Comparison of ENCODE assay signal across 9 cellular contexts in genomic region chr2:29962922-29963321, GRCh38. TPM values are rescaled to one million over a fixed set of nuclear protein-coding genes. Genes with fewer than 3 reads are reported as not detected.
"Had no signal": no experiment of that assay in that cellular context is flagged by ENCODE, and none has a peak within 500 bp of the region (broad histone marks: within the 10 kb centered on the region; RNA-seq: fewer than 3 reads in every experiment).

No MANE protein-coding gene starts in this region.

- DNase-seq: H7, HFFc6, KG1 had no signal

- H3K4me1 ChIP-seq: HAP-1 had no signal

- ATAC-seq: GM23338, HCT116 had no signal

- H3K4me2 ChIP-seq: GM23338 had no signal

- H2AFZ ChIP-seq: GM23338 had no signal

- H3K4me1 Mint-ChIP-seq: IgD-negative memory B cell had no signal

- H3K4me3 Mint-ChIP-seq: GM23338, HFFc6, IgD-negative memory B cell had no signal

- H3K9me3 Mint-ChIP-seq: GM23338, HFFc6, IgD-negative memory B cell had no signal

- H3K36me3 ChIP-seq: HAP-1 had no signal

- H3K9me3 ChIP-seq: HAP-1 had no signal

- H3K27ac ChIP-seq: HL-60 had no signal

- H3K4me3 ChIP-seq: GM23338, HAP-1 had no signal

- H3K27ac Mint-ChIP-seq: GM23338, HFFc6, IgD-negative memory B cell had no signal

- H3K36me3 Mint-ChIP-seq: IgD-negative memory B cell had no signal

RNA-seq across cellular contexts. Expression of gene ALK, which starts 41.5 kb away (rescaled TPM):
- total RNA-seq: H4, HFFc6 had no signal
- polyA plus RNA-seq: GM23338, IgD-negative memory B cell had no signal
